ENCODE assay signal across 21 cellular contexts in genomic region chr6:167934426-167934864, GRCh38.
DNase-seq lines count a peak whose midpoint lies in the region; ATAC-seq and TF ChIP-seq lines count a peak whose summit lies in the region.
"Had no signal": no experiment of that assay in that cellular context is flagged by ENCODE, and none has a peak within 500 bp of the region (broad histone marks: within the 10 kb centered on the region; RNA-seq: fewer than 3 reads in every experiment).

No MANE protein-coding gene starts in this region.

- H3K27me3 Mint-ChIP-seq in endothelial cell (ENCODE audit: unreplicated experiment): no peaks in the 10 kb centered on the region

- H2BK12ac ChIP-seq in neuronal stem cell (ENCODE audit: low read length): no peak overlapping the region

- H4K8ac ChIP-seq in neuronal stem cell (ENCODE audit: low read depth, low read length): no peak overlapping the region

- H2BK5ac ChIP-seq in neuronal stem cell (ENCODE audit: low read length): no peak overlapping the region

- H2AFZ ChIP-seq in neuronal stem cell (ENCODE audit: low read length): no peak overlapping the region

- H3K4me2 ChIP-seq in neuronal stem cell (ENCODE audit: insufficient read depth, low read length, poor library complexity, severe bottlenecking): no peak overlapping the region

- peaks cover 0 to 13% of the 10 kb centered on the region in 2 donors for H3K4me1 ChIP-seq in neuronal stem cell (ENCODE audit: control insufficient read depth in 2 of 2, insufficient read depth in 1 of 2, low read depth in 1 of 2, low read length in 2 of 2)
- H3K4me1 ChIP-seq: sigmoid colon, SJCRH30 had no signal

- H3K36me3 Mint-ChIP-seq in endothelial cell (ENCODE audit: low read depth, unreplicated experiment): peaks cover 28% of the 10 kb centered on the region

- ATAC-seq in GM19328 (IDR thresholded peaks at IDR 0.05; ENCODE audit: unreplicated experiment): no peak

- H3K4me1 Mint-ChIP-seq in endothelial cell (ENCODE audit: unreplicated experiment): peaks cover 21% of the 10 kb centered on the region

- no peak overlapping the region for H2BK15ac ChIP-seq in neuronal stem cell (ENCODE audit: low read length)

- H3K79me1 ChIP-seq in neuronal stem cell (ENCODE audit: low read depth, low read length): peaks cover 5% of the 10 kb centered on the region

- peaks cover 20 to 93% of the 10 kb centered on the region in 2 donors for H3K36me3 ChIP-seq in neuronal stem cell (replicated peaks in 1 of 2; ENCODE audit: control insufficient read depth in 2 of 2, insufficient read depth in 2 of 2, low read length in 2 of 2)

- H3K27ac Mint-ChIP-seq in endothelial cell (ENCODE audit: unreplicated experiment): peak overlapping the region; percentile 91
- H3K27ac Mint-ChIP-seq: activated naive CD4-positive, alpha-beta T cell treated with anti-CD3 and anti-CD28 coated beads for 36 hours had no signal

- no peak overlapping the region for H4K91ac ChIP-seq in neuronal stem cell (ENCODE audit: low read depth, low read length, poor library complexity)

- peak; percentile 3 for DNase-seq in COLO829 (ENCODE audit: low spot score)
- DNase-seq in endothelial cell (ENCODE audit: low spot score): no peak
- peak; percentile 84 for DNase-seq in left kidney (ENCODE audit: low read depth, low spot score)
- no peak for DNase-seq in neuronal stem cell (ENCODE audit: low spot score)
- DNase-seq in T1000 (lab: John Stamatoyannopoulos, UW): no peak
- no peak for DNase-seq in DMS153 treated with DMSO at 0.1 percent for 48 hours (lab: John Stamatoyannopoulos, UW; ENCODE audit: unreplicated experiment)
- DNase-seq in stimulated activated CD4-positive, alpha-beta T cell treated with anti-CD3 and anti-CD28 coated beads, Interleukin-4, amount 100 ng/mL, for 1 hour: no peak
- DNase-seq: activated CD4-positive, alpha-beta T cell treated with anti-CD3 and anti-CD28 coated beads for 4 hours; activated naive CD4-positive, alpha-beta T cell treated with anti-CD3 and anti-CD28 coated beads for 36 hours; C1 segment of cervical spinal cord; cortex of kidney; DMS53; HCEC 1CT; hippocampal formation; NCI-H187 treated with DMSO at 0.1 percent for 48 hours; NCI-H510A treated with DMSO at 0.1 percent for 48 hours; sigmoid colon; SJCRH30; stimulated activated CD4-positive, alpha-beta T cell treated with anti-CD3 and anti-CD28 coated beads, Interleukin-2, amount 100 ng/mL, for 48 hours had no signal

- no peak overlapping the region for H3K14ac ChIP-seq in neuronal stem cell (ENCODE audit: low read length)

- no peak for TF ChIP-seq CTCF in endothelial cell (IDR thresholded peaks at IDR 0.05; ENCODE audit: unreplicated experiment)

- no CpG with 5 or more reads among the region's 7 CpGs for WGBS in neuronal stem cell (ENCODE audit: extremely low coverage in 2 of 2, insufficient read length in 2 of 2, insufficient replicate concordance in 1 of 2), 2 donors

- H3K9ac ChIP-seq in neuronal stem cell (ENCODE audit: low read depth, low read length, poor library complexity): no peak overlapping the region

- H3K9me3 ChIP-seq in neuronal stem cell (replicated peaks in 1 of 2; ENCODE audit: control insufficient read depth in 2 of 2, insufficient read depth in 1 of 2, low read depth in 1 of 2, low read length in 2 of 2): no peaks in the 10 kb centered on the region
- H3K9me3 ChIP-seq: sigmoid colon, SJCRH30 had no signal

- H2BK120ac ChIP-seq in neuronal stem cell (ENCODE audit: low read depth, low read length): no peak overlapping the region

- H3K23ac ChIP-seq in neuronal stem cell (ENCODE audit: low read depth, low read length, poor library complexity): no peak overlapping the region

- H3K4ac ChIP-seq in neuronal stem cell (ENCODE audit: low read length): no peak overlapping the region

- H3K27ac ChIP-seq in neuronal stem cell (replicated peaks; ENCODE audit: low read length): peak overlapping the region; percentile 43
- H3K27ac ChIP-seq: SJCRH30 had no signal

- no peaks in the 10 kb centered on the region for H3K27me3 ChIP-seq in neuronal stem cell (ENCODE audit: control insufficient read depth in 3 of 3, insufficient read depth in 3 of 3, low read depth in 1 of 3, low read length in 3 of 3)
- H3K27me3 ChIP-seq: sigmoid colon, SJCRH30 had no signal

- no peaks in the 10 kb centered on the region for H3K9me3 Mint-ChIP-seq in endothelial cell (ENCODE audit: unreplicated experiment)
- H3K9me3 Mint-ChIP-seq: activated naive CD4-positive, alpha-beta T cell treated with anti-CD3 and anti-CD28 coated beads for 36 hours; neural crest cell had no signal

- no peak overlapping the region for H3K4me3 Mint-ChIP-seq in endothelial cell (ENCODE audit: unreplicated experiment)
- H3K4me3 Mint-ChIP-seq: activated naive CD4-positive, alpha-beta T cell treated with anti-CD3 and anti-CD28 coated beads for 36 hours; neural crest cell had no signal

- H3K4me3 ChIP-seq in neuronal stem cell (ENCODE audit: low read length in 2 of 2): no peak overlapping the region
- H3K4me3 ChIP-seq: sigmoid colon, SJCRH30 had no signal

- H2AK5ac ChIP-seq in neuronal stem cell (ENCODE audit: low read depth, low read length): no peak overlapping the region

- no peak overlapping the region for H3K18ac ChIP-seq in neuronal stem cell (ENCODE audit: low read length)

Comparison
In these comparisons a context has a peak if more than half of its experiments do, and no peak if none do; other contexts are left out.
1. DNase-seq: peak in COLO829 (single experiment) and left kidney (single experiment); none in endothelial cell (single experiment), neuronal stem cell (single experiment), T1000 (single experiment), DMS153 treated with DMSO at 0.1 percent for 48 hours (single experiment) and stimulated activated CD4-positive, alpha-beta T cell treated with anti-CD3 and anti-CD28 coated beads, Interleukin-4, amount 100 ng/mL, for 1 hour (single experiment).